ENCODE assay signal across 13 cellular contexts in genomic region chrX:66164470-66164869, GRCh38. TPM values are rescaled to one million over a fixed set of nuclear protein-coding genes. Genes with fewer than 3 reads are reported as not detected.
DNase-seq lines count a peak whose midpoint lies in the region; ATAC-seq and FAIRE-seq lines count a peak whose summit lies in the region.
"Had no signal": no experiment of that assay in that cellular context is flagged by ENCODE, and none has a peak within 500 bp of the region (broad histone marks: within the 10 kb centered on the region; RNA-seq: fewer than 3 reads in every experiment).

No MANE protein-coding gene starts in this region.

- no peaks in the 10 kb centered on the region for H4K20me1 ChIP-seq in GM23248 (ENCODE audit: insufficient read depth)

- WGBS in GM23248 (ENCODE audit: low coverage in 1 of 2, low lambda C conversion rate in 2 of 2, missing lambda C conversion rate in 2 of 2), 2 experiments: 3 to 4% methylated on average over 3 of the region's 3 CpGs
- WGBS in ectodermal cell, 2 experiments: 0 to 15% methylated on average over 2 to 3 of the region's 3 CpGs
- WGBS in small intestine, 3 donors: 15 to 28% (median 27%) methylated on average over 3 of the region's 3 CpGs

- FAIRE-seq in small intestine (lab: Jason Lieb, UNC): no peak

- ATAC-seq in GM18867 (IDR thresholded peaks at IDR 0.05; ENCODE audit: unreplicated experiment): no peak

- H2AFZ ChIP-seq in GM23248: peak overlapping the region; percentile 87

- H3K4me3 ChIP-seq in GM23248: peak overlapping the region; percentile 71
- peak overlapping the region; percentile 61 for H3K4me3 ChIP-seq in ectodermal cell (ENCODE audit: insufficient read depth, low read depth, low read length)
- H3K4me3 ChIP-seq in small intestine (ENCODE audit: low read depth in 1 of 2, low read length in 2 of 2): peak overlapping the region; percentile 22 to 77

- DNase-seq in GM23248: peak; percentile 40
- peak; percentile 4 for DNase-seq in medulla oblongata (ENCODE audit: extremely low spot score)
- DNase-seq in small intestine: no peak
- no peak for DNase-seq in NCI-H526 (lab: John Stamatoyannopoulos, UW)
- no peak for DNase-seq in AG20443 (ENCODE audit: low spot score)
- no peak for DNase-seq in DMS 273 treated with DMSO at 0.1 percent for 48 hours (lab: John Stamatoyannopoulos, UW)
- DNase-seq: activated CD4-positive, alpha-beta T cell treated with anti-CD3 and anti-CD28 coated beads for 1 hour; CD4-positive, alpha-beta T cell; dermis blood vessel endothelial cell; SHP77 had no signal

- H3K79me2 ChIP-seq in GM23248 (ENCODE audit: insufficient read depth): peaks cover 11% of the 10 kb centered on the region; the same call in 1 of the 2 replicates

- in situ Hi-C loops in GM23248 (cut with MboI): loop anchor here (25.0 kb wide), 1 partner anchor 602 kb away; no protein-coding TSS in a partner anchor

- H3K36me3 ChIP-seq in GM23248 (ENCODE audit: low read depth) (no peaks in the 10 kb centered on the region), ectodermal cell (ENCODE audit: control insufficient read depth, insufficient read depth, low read length) (no peaks in the 10 kb centered on the region), small intestine (ENCODE audit: control insufficient read depth in 2 of 2, insufficient read depth in 2 of 2, low read length in 2 of 2) (peaks cover 2 to 6% of the 10 kb centered on the region in 2 donors)

- peak overlapping the region; percentile 67 for H3K9ac ChIP-seq in GM23248

- H3K9me2 ChIP-seq in GM23248 (ENCODE audit: insufficient read depth): no peaks in the 10 kb centered on the region

- H3K27me3 ChIP-seq in GM23248 (replicated peaks; ENCODE audit: insufficient read depth) (no peaks in the 10 kb centered on the region), ectodermal cell (ENCODE audit: control insufficient read depth, insufficient read depth, low read length, poor library complexity, severe bottlenecking) (no peaks in the 10 kb centered on the region), small intestine (ENCODE audit: control insufficient read depth in 2 of 2, insufficient read depth in 2 of 2, low read length in 2 of 2) (no peaks in the 10 kb centered on the region)

- peaks cover 11% of the 10 kb centered on the region for H3K4me1 ChIP-seq in GM23248 (ENCODE audit: insufficient read depth)
- no peaks in the 10 kb centered on the region for H3K4me1 ChIP-seq in ectodermal cell (ENCODE audit: control insufficient read depth, insufficient read depth, low read length)
- peaks cover 0 to 8% of the 10 kb centered on the region in 2 donors for H3K4me1 ChIP-seq in small intestine (ENCODE audit: control insufficient read depth in 2 of 2, insufficient read depth in 1 of 2, low read depth in 1 of 2, low read length in 1 of 2)

- H3F3A ChIP-seq in GM23248 (ENCODE audit: insufficient read depth): peaks cover 11% of the 10 kb centered on the region; the same call in 1 of the 2 replicates

- H3K27ac ChIP-seq in GM23248: peak overlapping the region; percentile 41
- peak overlapping the region; percentile 63 for H3K27ac ChIP-seq in ectodermal cell (ENCODE audit: insufficient read depth, low read depth, low read length, poor library complexity, severe bottlenecking)
- peak overlapping the region; percentile 8 to 17 for H3K27ac ChIP-seq in small intestine (ENCODE audit: low read depth in 1 of 2, low read length in 1 of 2)

- H3K9me3 ChIP-seq in GM23248 (ENCODE audit: low read depth) (no peaks in the 10 kb centered on the region), ectodermal cell (ENCODE audit: control insufficient read depth, low read length) (no peaks in the 10 kb centered on the region), small intestine (ENCODE audit: control insufficient read depth, low read depth) (no peaks in the 10 kb centered on the region)

- H3K4me2 ChIP-seq in GM23248 (ENCODE audit: unreplicated experiment): peak overlapping the region; percentile 78

RNA-seq across cellular contexts. Expression of gene HEPH, which starts 0.4 kb away (rescaled TPM):
- 28.2 and 42.4 TPM in 2 replicates for total RNA-seq in GM23248 (2014; rRNA removed; shearing (Covaris generic))
- 14.3 and 15.2 TPM in 2 replicates for polyA plus RNA-seq in GM23248 (2016; fragmentation: Nextera tagmentation; extraction: Ambion mirVana)
- polyA plus RNA-seq in ectodermal cell (2013, experiment 1 of 4): 108 TPM
- 138 TPM for polyA plus RNA-seq in ectodermal cell (2013, experiment 2 of 4)
- polyA plus RNA-seq in ectodermal cell (2013, experiment 3 of 4): 84.7 TPM
- polyA plus RNA-seq in ectodermal cell (2013, experiment 4 of 4): 101 TPM
- polyA plus RNA-seq in small intestine: 10 to 100 TPM; 33.8 to 60.5 (median 53.0) TPM
- total RNA-seq: CD4-positive, alpha-beta T cell had no signal
- polyA plus RNA-seq: IgD-negative memory B cell had no signal

Comparison
In these comparisons a context has a peak if more than half of its experiments do, and no peak if none do; other contexts are left out.
1. DNase-seq: peak in GM23248 (single experiment) and medulla oblongata (single experiment); none in small intestine (single experiment), NCI-H526 (0 of 2), AG20443 (single experiment) and DMS 273 treated with DMSO at 0.1 percent for 48 hours (single experiment).
2. H3K27ac ChIP-seq: peak in every context shown above with its lines; median percentile 63 in ectodermal cell; 41 in GM23248; 12 in small intestine.
3. Peak in every context shown above with its lines, with median percentiles within 50 percentile points of each other: H3K4me3 ChIP-seq.